ENCODE assay signal across 9 cellular contexts in genomic region chr18:34709104-34709503, GRCh38. TPM values are rescaled to one million over a fixed set of nuclear protein-coding genes. Genes with fewer than 3 reads are reported as not detected.
A peak's percentile ranks its signal among the peaks of the same experiment; 100 is the strongest.
DNase-seq lines count a peak whose midpoint lies in the region; ATAC-seq and TF ChIP-seq lines count a peak whose summit lies in the region.
"Had no signal": no experiment of that assay in that cellular context is flagged by ENCODE, and none has a peak within 500 bp of the region (broad histone marks: within the 10 kb centered on the region; RNA-seq: fewer than 3 reads in every experiment).

No MANE protein-coding gene starts in this region.

- H2AFZ ChIP-seq in GM23248, result peak overlapping the region; percentile 32; the same call in 1 of the 2 replicates

- peak overlapping the region; percentile 83 for H3K9ac ChIP-seq in GM23248

- peak overlapping the region; percentile 96 for H3K27ac ChIP-seq in GM23248

- H3K27me3 Mint-ChIP-seq in glutamatergic neuron (ENCODE audit: unreplicated experiment), result no peaks in the 10 kb centered on the region

- no peaks in the 10 kb centered on the region for H3K36me3 Mint-ChIP-seq in glutamatergic neuron (ENCODE audit: unreplicated experiment)

- peak overlapping the region; percentile 68 for H3K4me3 ChIP-seq in GM23248
- H3K4me3 ChIP-seq in skeletal muscle cell (ENCODE audit: low read depth, low read length), result peak overlapping the region; percentile 57

- in situ Hi-C loops in GM23248 (cut with MboI), result no loop called here

- no peaks in the 10 kb centered on the region for H3K9me3 ChIP-seq in GM23248 (ENCODE audit: low read depth)

- peaks cover 36% of the 10 kb centered on the region for H3F3A ChIP-seq in GM23248 (ENCODE audit: insufficient read depth)

- no peaks in the 10 kb centered on the region for H3K9me3 Mint-ChIP-seq in glutamatergic neuron (ENCODE audit: unreplicated experiment)

- H3K4me2 ChIP-seq in GM23248 (ENCODE audit: unreplicated experiment), result peak overlapping the region; percentile 82

- no peaks in the 10 kb centered on the region for H3K27me3 ChIP-seq in GM23248 (replicated peaks; ENCODE audit: insufficient read depth)

- H3K4me3 Mint-ChIP-seq in glutamatergic neuron (ENCODE audit: unreplicated experiment), result no peak overlapping the region

- no peaks in the 10 kb centered on the region for H4K20me1 ChIP-seq in GM23248 (ENCODE audit: insufficient read depth)

- WGBS in GM23248 (ENCODE audit: low coverage in 1 of 2, low lambda C conversion rate in 2 of 2, missing lambda C conversion rate in 2 of 2), 2 experiments, result 2% methylated on average over 3 of the region's 3 CpGs

- no peak for TF ChIP-seq CTCF in glutamatergic neuron (IDR thresholded peaks at IDR 0.05; ENCODE audit: partially characterized antibody, unreplicated experiment)

- no peaks in the 10 kb centered on the region for H3K36me3 ChIP-seq in GM23248 (ENCODE audit: low read depth)

- H3K27ac Mint-ChIP-seq in glutamatergic neuron (ENCODE audit: unreplicated experiment), result peak overlapping the region; percentile 3

- peaks cover 15% of the 10 kb centered on the region; the same call in 1 of the 2 replicates for H3K79me2 ChIP-seq in GM23248 (ENCODE audit: insufficient read depth)

- H3K9me2 ChIP-seq in GM23248 (ENCODE audit: insufficient read depth), result no peaks in the 10 kb centered on the region

- H3K4me1 ChIP-seq in GM23248 (ENCODE audit: insufficient read depth), result peaks cover 47% of the 10 kb centered on the region

- H3K4me1 Mint-ChIP-seq in glutamatergic neuron (ENCODE audit: low read depth, unreplicated experiment), result peaks cover 20% of the 10 kb centered on the region

- no peak for ATAC-seq in GM18519 (IDR thresholded peaks at IDR 0.05; ENCODE audit: low FRiP score, unreplicated experiment)
- ATAC-seq in GM21825 (IDR thresholded peaks at IDR 0.05; ENCODE audit: unreplicated experiment), result no peak

- DNase-seq in GM23248 (peak; percentile 90), T1000 (lab: John Stamatoyannopoulos, UW) (peak; percentile 10), glutamatergic neuron (no peak), skeletal muscle cell (ENCODE audit: low read depth) (peak; percentile 88), UCSD-AML1 (lab: John Stamatoyannopoulos, UW; ENCODE audit: unreplicated experiment) (no peak), SK-N-DZ (ENCODE audit: low spot score) (no peak)
- DNase-seq: NCI-H82 had no signal

RNA-seq across cellular contexts. Expression of gene DTNA, which starts 1.0 kb away (rescaled TPM):
- 4.2 and 14.5 TPM in 2 replicates for total RNA-seq in GM23248 (2014; rRNA removed; shearing (Covaris generic))
- 5.5 and 6.2 TPM in 2 replicates for polyA plus RNA-seq in GM23248 (2016; fragmentation: Nextera tagmentation; extraction: Ambion mirVana)
- 29.5 TPM for total RNA-seq in glutamatergic neuron (ENCODE audit: unreplicated experiment)
- 2.3 and 2.6 TPM in 2 replicates for polyA plus RNA-seq in SK-N-DZ (2014; cell fraction: cytosol; rRNA removed)
- polyA plus RNA-seq in SK-N-DZ (2014; cell fraction: nucleus; rRNA removed), result 2.3 and 3.9 TPM in 2 replicates

Comparison
In these comparisons a context has a peak if more than half of its experiments do, and no peak if none do; other contexts are left out.
1. DNase-seq: peak in GM23248 (single experiment), T1000 (single experiment) and skeletal muscle cell (single experiment); none in glutamatergic neuron (single experiment), UCSD-AML1 (single experiment) and SK-N-DZ (single experiment).